ENCODE assay signal across 12 cellular contexts in the genomic region with DNA sequence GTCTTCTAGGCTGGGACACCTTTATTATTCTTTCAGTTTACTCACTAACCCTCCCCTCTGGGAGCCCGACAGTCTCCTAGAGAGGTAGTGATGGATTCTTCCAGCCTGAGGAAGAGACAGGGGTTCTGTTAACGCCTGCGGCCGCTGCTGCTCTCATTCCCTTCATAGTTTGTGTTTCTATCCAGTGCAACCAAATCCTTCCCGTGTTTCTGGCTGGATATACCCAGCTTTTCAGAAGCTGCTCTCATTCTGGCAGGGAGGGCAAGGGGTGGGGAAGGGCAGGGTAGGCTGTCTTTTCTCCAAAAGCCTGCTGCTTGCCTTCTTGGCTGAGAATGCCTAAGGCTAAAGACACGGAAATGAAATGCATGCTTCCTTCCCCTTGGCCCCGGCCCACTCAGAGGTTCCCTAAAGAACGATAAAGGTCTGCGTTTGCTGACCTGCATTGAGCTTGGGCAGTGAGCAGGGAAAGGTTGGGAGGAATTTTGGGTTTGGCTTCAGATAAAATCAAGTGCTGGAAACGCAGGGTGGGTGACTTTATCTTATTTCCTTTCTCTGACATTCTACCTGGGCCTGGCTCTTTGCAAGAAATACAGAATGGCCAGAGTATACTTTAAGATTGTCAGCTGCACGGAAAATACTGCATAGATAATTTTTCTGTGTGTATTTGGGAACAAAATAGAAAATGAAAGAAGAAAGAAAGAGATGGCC.
DNase-seq lines count a peak whose midpoint lies in the region; TF ChIP-seq lines count a peak whose summit lies in the region.
"Had no signal": no experiment of that assay in that cellular context is flagged by ENCODE, and none has a peak within 500 bp of the region (broad histone marks: within the 10 kb centered on the region; RNA-seq: fewer than 3 reads in every experiment).

No MANE protein-coding gene starts in this region.

- no peak for TF ChIP-seq CTCF in neural progenitor cell (IDR thresholded peaks at IDR 0.05)

- no peaks in the 10 kb centered on the region for H3K9me3 Mint-ChIP-seq in neural progenitor cell
- H3K9me3 Mint-ChIP-seq: CD4-positive, alpha-beta T cell had no signal

- H3F3A ChIP-seq in neural progenitor cell (ENCODE audit: low read depth): no peaks in the 10 kb centered on the region

- H3K27me3 ChIP-seq in neural progenitor cell: no peaks in the 10 kb centered on the region
- H3K27me3 ChIP-seq: heart left ventricle had no signal

- peak overlapping the region; percentile 91 for H3K27ac Mint-ChIP-seq in neural progenitor cell
- H3K27ac Mint-ChIP-seq: CD4-positive, alpha-beta T cell had no signal

- peaks cover 27% of the 10 kb centered on the region for H3K4me1 Mint-ChIP-seq in neural progenitor cell

- H3K9me3 ChIP-seq in neural progenitor cell (ENCODE audit: low read depth): no peaks in the 10 kb centered on the region
- H3K9me3 ChIP-seq: heart left ventricle had no signal

- DNase-seq in AG20443 (ENCODE audit: low spot score) (peak; percentile 69), T1000 (lab: John Stamatoyannopoulos, UW) (peak; percentile 22), fibroblast of the conjunctiva (ENCODE audit: low read depth) (peak; percentile 16), neural progenitor cell (ENCODE audit: low spot score) (no peak), DMS79 treated with DMSO at 0.1 percent for 48 hours (lab: John Stamatoyannopoulos, UW) (no peak), SKM-1 treated with dmso at 0.1 percent for 144 hours (lab: John Stamatoyannopoulos, UW; ENCODE audit: unreplicated experiment) (no peak), 8988T (no peak), pons (ENCODE audit: low spot score) (no peak)
- DNase-seq: CD4-positive, alpha-beta T cell; NCI-H510A treated with DMSO at 0.1 percent for 48 hours had no signal

- no peaks in the 10 kb centered on the region for H3K36me3 ChIP-seq in neural progenitor cell

- H3K27me3 Mint-ChIP-seq in neural progenitor cell (ENCODE audit: insufficient read depth, low read depth): peaks cover 2% of the 10 kb centered on the region
- H3K27me3 Mint-ChIP-seq: CD4-positive, alpha-beta T cell had no signal

- no peak overlapping the region for H3K4me2 ChIP-seq in neural progenitor cell

- H3K4me1 ChIP-seq in neural progenitor cell: peaks cover 3% of the 10 kb centered on the region

- H3K9ac ChIP-seq in neural progenitor cell: no peak overlapping the region
- H3K9ac ChIP-seq: parathyroid adenoma had no signal

- H3K4me3 Mint-ChIP-seq in neural progenitor cell: no peak overlapping the region
- H3K4me3 Mint-ChIP-seq: CD4-positive, alpha-beta T cell had no signal

- H3K79me2 ChIP-seq in neural progenitor cell (ENCODE audit: low read depth): no peaks in the 10 kb centered on the region
- H3K79me2 ChIP-seq: parathyroid adenoma had no signal

- H3K36me3 Mint-ChIP-seq in neural progenitor cell: peaks cover 21% of the 10 kb centered on the region

- no peak overlapping the region for H3K4me3 ChIP-seq in neural progenitor cell
- H3K4me3 ChIP-seq: heart left ventricle had no signal

- no peak overlapping the region for H3K27ac ChIP-seq in neural progenitor cell
- H3K27ac ChIP-seq: parathyroid adenoma had no signal

- H2AFZ ChIP-seq in neural progenitor cell (replicated peaks): no peak overlapping the region
- H2AFZ ChIP-seq: parathyroid adenoma had no signal

- no peaks in the 10 kb centered on the region for H4K20me1 ChIP-seq in neural progenitor cell (ENCODE audit: low read depth)

Comparison
In these comparisons a context has a peak if more than half of its experiments do, and no peak if none do; other contexts are left out.
1. DNase-seq: peak in AG20443 (single experiment), T1000 (single experiment) and fibroblast of the conjunctiva (single experiment); none in neural progenitor cell (single experiment), DMS79 treated with DMSO at 0.1 percent for 48 hours (single experiment), SKM-1 treated with dmso at 0.1 percent for 144 hours (single experiment), 8988T (single experiment) and pons (single experiment).